ENCODE assay signal across 9 cellular contexts in genomic region chr3:179181021-179181472, GRCh38. TPM values are rescaled to one million over a fixed set of nuclear protein-coding genes. Genes with fewer than 3 reads are reported as not detected.
DNase-seq lines count a peak whose midpoint lies in the region; ATAC-seq and TF ChIP-seq lines count a peak whose summit lies in the region.
"Had no signal": no experiment of that assay in that cellular context is flagged by ENCODE, and none has a peak within 500 bp of the region (broad histone marks: within the 10 kb centered on the region; RNA-seq: fewer than 3 reads in every experiment).

No MANE protein-coding gene starts in this region.

- TF ChIP-seq CTCF in brain microvascular endothelial cell (IDR thresholded peaks at IDR 0.05; ENCODE audit: low read depth, low read length, missing control alignments) (no peak), ovary (IDR thresholded peaks at IDR 0.05) (no peak)

- H3K4me1 ChIP-seq in ovary (ENCODE audit: insufficient read depth) = peaks cover 8% of the 10 kb centered on the region

- TF ChIP-seq EP300 in ovary (IDR thresholded peaks at IDR 0.05) = no peak

- no peaks in the 10 kb centered on the region for H3K9me3 ChIP-seq in ovary
- H3K9me3 ChIP-seq: SJSA1 had no signal

- H3K27ac ChIP-seq in brain microvascular endothelial cell (peak overlapping the region; percentile 90), ovary (peak overlapping the region; percentile 28 to 53)
- H3K27ac ChIP-seq: SJSA1 had no signal

- intact Hi-C loops in ovary (cut with DNase I) = loop anchor here in 2 of 4 donors (5.0 kb wide), 1 partner anchor 34 kb away; the partner anchor contains the start of gene PIK3CA (in 2 of the 2)

- in situ Hi-C loops in brain microvascular endothelial cell (cut with HindIII; ENCODE audit: low pct_ligation_motif_present, low sequenced_read_pairs) = no loop called here

- no peak overlapping the region for H3K4me3 ChIP-seq in brain microvascular endothelial cell (ENCODE audit: low read depth, low read length)
- no peak overlapping the region for H3K4me3 ChIP-seq in ovary
- H3K4me3 ChIP-seq: SJSA1 had no signal

- H3K36me3 ChIP-seq in brain microvascular endothelial cell (replicated peaks) = no peaks in the 10 kb centered on the region
- H3K36me3 ChIP-seq in ovary = no peaks in the 10 kb centered on the region
- H3K36me3 ChIP-seq: SJSA1 had no signal

- WGBS in ovary, 3 donors = 2% methylated on average over 1 of the region's 1 CpG

- no peak for TF ChIP-seq POLR2A in ovary (IDR thresholded peaks at IDR 0.05)

- peak; percentile 55 for DNase-seq in NCI-H2107 treated with DMSO at 0.1 percent for 48 hours (lab: John Stamatoyannopoulos, UW; ENCODE audit: unreplicated experiment)
- no peak for DNase-seq in NCI-H2107 (lab: John Stamatoyannopoulos, UW)
- DNase-seq in brain microvascular endothelial cell = no peak
- DNase-seq in ovary = no peak
- no peak for DNase-seq in 8988T
- no peak for DNase-seq in DMS153 treated with DMSO at 0.1 percent for 48 hours (lab: John Stamatoyannopoulos, UW; ENCODE audit: unreplicated experiment)

- H3K27me3 ChIP-seq in brain microvascular endothelial cell (replicated peaks) (no peaks in the 10 kb centered on the region), ovary (no peaks in the 10 kb centered on the region)
- H3K27me3 ChIP-seq: SJSA1 had no signal

- peak; percentile 46 for ATAC-seq in HG03139 (IDR thresholded peaks at IDR 0.05; ENCODE audit: unreplicated experiment)
- ATAC-seq in HG03457 (IDR thresholded peaks at IDR 0.05; ENCODE audit: unreplicated experiment) = no peak

RNA-seq across cellular contexts. Expression of gene PIK3CA, which starts 32.9 kb away (rescaled TPM):
- total RNA-seq in ovary = 10 to 100 TPM; 15.0 to 29.7 (median 23.2) TPM
- 10 to 100 TPM in 1 of 2 donors, 1 to 10 TPM in 1; 8.9 to 14.6 TPM for polyA plus RNA-seq in ovary
